8 cellular contexts compared by ENCODE assay signal in the genomic region with DNA sequence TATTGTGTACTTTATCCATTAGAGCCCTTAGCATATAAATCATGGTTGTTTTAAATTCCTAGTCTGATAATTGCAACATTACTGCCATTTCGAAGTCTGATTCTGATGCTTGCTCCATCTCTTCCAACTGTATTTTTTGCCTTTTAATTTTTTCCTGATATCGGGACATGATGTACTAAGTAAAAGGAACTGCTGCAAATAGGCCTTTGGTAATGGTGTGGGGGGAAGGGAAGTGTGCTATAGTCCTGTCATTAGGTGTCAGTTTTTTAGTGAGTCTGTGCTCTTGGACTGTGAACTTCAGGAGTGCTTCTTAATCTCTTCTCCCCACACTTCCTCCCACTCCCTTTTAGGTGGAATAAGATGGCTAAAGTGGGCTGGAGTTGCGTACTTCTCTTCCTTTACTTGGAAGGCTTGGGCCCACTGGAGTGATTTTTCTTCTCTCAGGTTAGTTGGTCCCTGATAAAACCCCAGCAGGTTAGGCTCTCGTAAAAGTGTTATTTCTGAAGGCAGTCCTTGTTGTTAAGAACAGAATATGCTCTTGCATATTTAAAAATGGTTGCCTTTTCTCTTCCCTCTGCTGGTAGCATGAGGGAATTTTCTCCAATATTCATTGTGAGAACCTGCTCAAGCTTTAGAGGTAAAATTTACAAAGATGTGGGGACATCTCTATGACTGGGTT. TPM values are rescaled to one million over a fixed set of nuclear protein-coding genes. Genes with fewer than 3 reads are reported as not detected.
DNase-seq lines count a peak whose midpoint lies in the region; ATAC-seq and TF ChIP-seq lines count a peak whose summit lies in the region.

No MANE protein-coding gene starts in this region.

- ATAC-seq in CD4-positive, CD25-positive, alpha-beta regulatory T cell (ENCODE audit: low read depth in 2 of 2) = peak in 1 of 2 donors; percentile 44
- ATAC-seq in HG02852 (IDR thresholded peaks at IDR 0.05; ENCODE audit: unreplicated experiment) (peak; percentile 78), WTC11 (peak; percentile 67)

- H3K27ac Mint-ChIP-seq in CD4-positive, CD25-positive, alpha-beta regulatory T cell = peak overlapping the region in 2 of 3 donors; percentile 19 to 43
- peak overlapping the region; percentile 67 for H3K27ac Mint-ChIP-seq in WTC11

- no peaks in the 10 kb centered on the region for H3K9me3 Mint-ChIP-seq in CD4-positive, CD25-positive, alpha-beta regulatory T cell
- H3K9me3 Mint-ChIP-seq in WTC11 = no peaks in the 10 kb centered on the region

- no peak overlapping the region for H3K4me3 Mint-ChIP-seq in CD4-positive, CD25-positive, alpha-beta regulatory T cell
- no peak overlapping the region for H3K4me3 Mint-ChIP-seq in WTC11

- H3K4me3 ChIP-seq in CD4-positive, CD25-positive, alpha-beta regulatory T cell (ENCODE audit: low read depth, low read length) = no peak overlapping the region

- H3K9me3 ChIP-seq in CD4-positive, CD25-positive, alpha-beta regulatory T cell (ENCODE audit: control insufficient read depth in 2 of 2, low read length in 2 of 2) = no peaks in the 10 kb centered on the region

- H3K27me3 ChIP-seq in CD4-positive, CD25-positive, alpha-beta regulatory T cell (ENCODE audit: control insufficient read depth, insufficient read depth, low read length) = no peaks in the 10 kb centered on the region

- H3K36me3 ChIP-seq in CD4-positive, CD25-positive, alpha-beta regulatory T cell (ENCODE audit: control insufficient read depth, insufficient read depth, low read length) = peaks cover 7% of the 10 kb centered on the region

- no peaks in the 10 kb centered on the region for H3K27me3 Mint-ChIP-seq in CD4-positive, CD25-positive, alpha-beta regulatory T cell
- H3K27me3 Mint-ChIP-seq in WTC11 (ENCODE audit: low read depth) = no peaks in the 10 kb centered on the region

- no peak; the same call in 1 of the 2 replicates for TF ChIP-seq CTCF in WTC11 (IDR thresholded peaks at IDR 0.05)

- peaks cover 33% of the 10 kb centered on the region for H3K36me3 Mint-ChIP-seq in CD4-positive, CD25-positive, alpha-beta regulatory T cell
- peaks cover 4% of the 10 kb centered on the region; the same call in 1 of the 2 replicates for H3K36me3 Mint-ChIP-seq in WTC11

- H3K4me1 ChIP-seq in CD4-positive, CD25-positive, alpha-beta regulatory T cell (ENCODE audit: control insufficient read depth, insufficient read depth, low read length, poor library complexity, severe bottlenecking) = peaks cover under 1% of the 10 kb centered on the region

- peak in 2 of 3 donors; percentile 26 for DNase-seq in CD4-positive, CD25-positive, alpha-beta regulatory T cell
- DNase-seq in WTC11 (ENCODE audit: low spot score) = no peak
- peak; percentile 24 for DNase-seq in kidney tubule cell (ENCODE audit: low spot score)
- no peak for DNase-seq in DMS79 (lab: John Stamatoyannopoulos, UW)
- DNase-seq in NK-92 treated with Interleukin-12 subunit alpha and Interleukin-12 subunit beta, amount 100 ng/mL, for 24 hours (lab: John Stamatoyannopoulos, UW) = no peak
- no peak for DNase-seq in SW480 (ENCODE audit: low spot score)
- no peak for DNase-seq in NCI-H748 (lab: John Stamatoyannopoulos, UW; ENCODE audit: unreplicated experiment)

- H3K4me1 Mint-ChIP-seq in CD4-positive, CD25-positive, alpha-beta regulatory T cell = peaks cover 33 to 63% (median 50%) of the 10 kb centered on the region in 4 donors
- H3K4me1 Mint-ChIP-seq in WTC11 = peaks cover 25% of the 10 kb centered on the region

- CTCF ChIA-PET in WTC11 (lab: Charles Lee) = interaction anchor here (1.0 kb wide), 1 partner anchor 19 kb away, joined by 3 read pairs; no protein-coding TSS in a partner anchor

- H3K27ac ChIP-seq in CD4-positive, CD25-positive, alpha-beta regulatory T cell (ENCODE audit: insufficient read depth, low read length, poor library complexity, severe bottlenecking) = no peak overlapping the region

- POLR2A ChIA-PET in WTC11 (lab: Charles Lee) = no interaction called here

TF ChIP-seq in WTC11, 78 proteins besides CTCF, POLR2A, EP300 and RAD21 (continues in another document):
- TF ChIP-seq, protein P1, sequence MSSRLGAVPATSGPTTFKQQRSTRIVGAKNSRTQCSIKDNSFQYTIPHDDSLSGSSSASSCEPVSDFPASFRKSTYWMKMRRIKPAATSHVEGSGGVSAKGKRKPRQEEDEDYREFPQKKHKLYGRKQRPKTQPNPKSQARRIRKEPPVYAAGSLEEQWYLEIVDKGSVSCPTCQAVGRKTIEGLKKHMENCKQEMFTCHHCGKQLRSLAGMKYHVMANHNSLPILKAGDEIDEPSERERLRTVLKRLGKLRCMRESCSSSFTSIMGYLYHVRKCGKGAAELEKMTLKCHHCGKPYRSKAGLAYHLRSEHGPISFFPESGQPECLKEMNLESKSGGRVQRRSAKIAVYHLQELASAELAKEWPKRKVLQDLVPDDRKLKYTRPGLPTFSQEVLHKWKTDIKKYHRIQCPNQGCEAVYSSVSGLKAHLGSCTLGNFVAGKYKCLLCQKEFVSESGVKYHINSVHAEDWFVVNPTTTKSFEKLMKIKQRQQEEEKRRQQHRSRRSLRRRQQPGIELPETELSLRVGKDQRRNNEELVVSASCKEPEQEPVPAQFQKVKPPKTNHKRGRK (CRISPR knock-in tag; IDR thresholded peaks at IDR 0.05; ENCODE audit: borderline replicate concordance) = no peak
- TF ChIP-seq, protein P2, sequence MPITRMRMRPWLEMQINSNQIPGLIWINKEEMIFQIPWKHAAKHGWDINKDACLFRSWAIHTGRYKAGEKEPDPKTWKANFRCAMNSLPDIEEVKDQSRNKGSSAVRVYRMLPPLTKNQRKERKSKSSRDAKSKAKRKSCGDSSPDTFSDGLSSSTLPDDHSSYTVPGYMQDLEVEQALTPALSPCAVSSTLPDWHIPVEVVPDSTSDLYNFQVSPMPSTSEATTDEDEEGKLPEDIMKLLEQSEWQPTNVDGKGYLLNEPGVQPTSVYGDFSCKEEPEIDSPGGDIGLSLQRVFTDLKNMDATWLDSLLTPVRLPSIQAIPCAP (CRISPR knock-in tag; IDR thresholded peaks at IDR 0.05) = no peak
- no peak for TF ChIP-seq JUN (CRISPR knock-in tag; IDR thresholded peaks at IDR 0.05)
- TF ChIP-seq MXD4 (CRISPR knock-in tag; IDR thresholded peaks at IDR 0.05; ENCODE audit: borderline replicate concordance) = no peak
- TF ChIP-seq ETV6 (CRISPR knock-in tag; IDR thresholded peaks at IDR 0.05) = no peak
- no peak for TF ChIP-seq ZNF671 (CRISPR knock-in tag; IDR thresholded peaks at IDR 0.05)
- no peak for TF ChIP-seq KAT7 (CRISPR knock-in tag; IDR thresholded peaks at IDR 0.05; ENCODE audit: borderline replicate concordance)
- TF ChIP-seq, protein P3, sequence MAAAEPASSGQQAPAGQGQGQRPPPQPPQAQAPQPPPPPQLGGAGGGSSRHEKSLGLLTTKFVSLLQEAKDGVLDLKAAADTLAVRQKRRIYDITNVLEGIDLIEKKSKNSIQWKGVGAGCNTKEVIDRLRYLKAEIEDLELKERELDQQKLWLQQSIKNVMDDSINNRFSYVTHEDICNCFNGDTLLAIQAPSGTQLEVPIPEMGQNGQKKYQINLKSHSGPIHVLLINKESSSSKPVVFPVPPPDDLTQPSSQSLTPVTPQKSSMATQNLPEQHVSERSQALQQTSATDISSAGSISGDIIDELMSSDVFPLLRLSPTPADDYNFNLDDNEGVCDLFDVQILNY (CRISPR knock-in tag; IDR thresholded peaks at IDR 0.05) = no peak
- TF ChIP-seq, protein P4, sequence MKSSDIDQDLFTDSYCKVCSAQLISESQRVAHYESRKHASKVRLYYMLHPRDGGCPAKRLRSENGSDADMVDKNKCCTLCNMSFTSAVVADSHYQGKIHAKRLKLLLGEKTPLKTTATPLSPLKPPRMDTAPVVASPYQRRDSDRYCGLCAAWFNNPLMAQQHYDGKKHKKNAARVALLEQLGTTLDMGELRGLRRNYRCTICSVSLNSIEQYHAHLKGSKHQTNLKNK (CRISPR knock-in tag; IDR thresholded peaks at IDR 0.05) = no peak
- TF ChIP-seq, protein P5, sequence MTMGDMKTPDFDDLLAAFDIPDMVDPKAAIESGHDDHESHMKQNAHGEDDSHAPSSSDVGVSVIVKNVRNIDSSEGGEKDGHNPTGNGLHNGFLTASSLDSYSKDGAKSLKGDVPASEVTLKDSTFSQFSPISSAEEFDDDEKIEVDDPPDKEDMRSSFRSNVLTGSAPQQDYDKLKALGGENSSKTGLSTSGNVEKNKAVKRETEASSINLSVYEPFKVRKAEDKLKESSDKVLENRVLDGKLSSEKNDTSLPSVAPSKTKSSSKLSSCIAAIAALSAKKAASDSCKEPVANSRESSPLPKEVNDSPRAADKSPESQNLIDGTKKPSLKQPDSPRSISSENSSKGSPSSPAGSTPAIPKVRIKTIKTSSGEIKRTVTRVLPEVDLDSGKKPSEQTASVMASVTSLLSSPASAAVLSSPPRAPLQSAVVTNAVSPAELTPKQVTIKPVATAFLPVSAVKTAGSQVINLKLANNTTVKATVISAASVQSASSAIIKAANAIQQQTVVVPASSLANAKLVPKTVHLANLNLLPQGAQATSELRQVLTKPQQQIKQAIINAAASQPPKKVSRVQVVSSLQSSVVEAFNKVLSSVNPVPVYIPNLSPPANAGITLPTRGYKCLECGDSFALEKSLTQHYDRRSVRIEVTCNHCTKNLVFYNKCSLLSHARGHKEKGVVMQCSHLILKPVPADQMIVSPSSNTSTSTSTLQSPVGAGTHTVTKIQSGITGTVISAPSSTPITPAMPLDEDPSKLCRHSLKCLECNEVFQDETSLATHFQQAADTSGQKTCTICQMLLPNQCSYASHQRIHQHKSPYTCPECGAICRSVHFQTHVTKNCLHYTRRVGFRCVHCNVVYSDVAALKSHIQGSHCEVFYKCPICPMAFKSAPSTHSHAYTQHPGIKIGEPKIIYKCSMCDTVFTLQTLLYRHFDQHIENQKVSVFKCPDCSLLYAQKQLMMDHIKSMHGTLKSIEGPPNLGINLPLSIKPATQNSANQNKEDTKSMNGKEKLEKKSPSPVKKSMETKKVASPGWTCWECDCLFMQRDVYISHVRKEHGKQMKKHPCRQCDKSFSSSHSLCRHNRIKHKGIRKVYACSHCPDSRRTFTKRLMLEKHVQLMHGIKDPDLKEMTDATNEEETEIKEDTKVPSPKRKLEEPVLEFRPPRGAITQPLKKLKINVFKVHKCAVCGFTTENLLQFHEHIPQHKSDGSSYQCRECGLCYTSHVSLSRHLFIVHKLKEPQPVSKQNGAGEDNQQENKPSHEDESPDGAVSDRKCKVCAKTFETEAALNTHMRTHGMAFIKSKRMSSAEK (CRISPR knock-in tag; IDR thresholded peaks at IDR 0.05; ENCODE audit: borderline replicate concordance) = no peak
- no peak for TF ChIP-seq CREB1 (CRISPR knock-in tag; IDR thresholded peaks at IDR 0.05)

RNA-seq across cellular contexts. Expression of a gene that starts 18.1 kb away (rescaled TPM):
- total RNA-seq in CD4-positive, CD25-positive, alpha-beta regulatory T cell = 32.4 TPM
- 1 to 10 TPM; 1.9 to 3.6 (median 2.9) TPM for polyA plus RNA-seq in CD4-positive, CD25-positive, alpha-beta regulatory T cell
- total RNA-seq in WTC11 (2021) = 9.9 to 13.2 TPM (median 9.9 TPM) in 3 replicates

Comparison
In these comparisons a context has a peak if more than half of its experiments do, and no peak if none do; other contexts are left out.
1. DNase-seq: peak in CD4-positive, CD25-positive, alpha-beta regulatory T cell (2 of 3) and kidney tubule cell (single experiment); none in WTC11 (single experiment), DMS79 (single experiment), NK-92 treated with Interleukin-12 subunit alpha and Interleukin-12 subunit beta, amount 100 ng/mL, for 24 hours (single experiment), SW480 (single experiment) and NCI-H748 (single experiment).